In genomic region chr16:48347980-48348379, GRCh38 we compare ENCODE assay signal across 25 cellular contexts. TPM values are rescaled to one million over a fixed set of nuclear protein-coding genes. Genes with fewer than 3 reads are reported as not detected.
DNase-seq lines count a peak whose midpoint lies in the region; ATAC-seq, FAIRE-seq and TF ChIP-seq lines count a peak whose summit lies in the region.
"Had no signal": no experiment of that assay in that cellular context is flagged by ENCODE, and none has a peak within 500 bp of the region (broad histone marks: within the 10 kb centered on the region; RNA-seq: fewer than 3 reads in every experiment).

No MANE protein-coding gene starts in this region.

- WGBS in GM23248 (ENCODE audit: low coverage in 1 of 2, low lambda C conversion rate in 2 of 2, missing lambda C conversion rate in 2 of 2), 2 experiments = 85 to 87% methylated on average over 4 of the region's 4 CpGs

- H3K4me2 ChIP-seq in GM23248 (ENCODE audit: unreplicated experiment) = no peak overlapping the region
- H3K4me2 ChIP-seq: hepatocyte had no signal

- H3K9ac ChIP-seq in GM23248 = no peak overlapping the region

- no peak for FAIRE-seq in H54 (lab: Jason Lieb, UNC)
- FAIRE-seq: GM18507 had no signal

- no peaks in the 10 kb centered on the region for H3K27me3 ChIP-seq in BE2C
- H3K27me3 ChIP-seq in WERI-Rb-1 (ENCODE audit: insufficient read depth, low read depth, severe bottlenecking) = no peaks in the 10 kb centered on the region
- no peaks in the 10 kb centered on the region for H3K27me3 ChIP-seq in GM23248 (replicated peaks; ENCODE audit: insufficient read depth)
- H3K27me3 ChIP-seq: brain microvascular endothelial cell, hepatocyte, stomach, upper lobe of right lung had no signal

- H3F3A ChIP-seq in GM23248 (ENCODE audit: insufficient read depth) = peaks cover 24% of the 10 kb centered on the region

- H3K27ac ChIP-seq in WERI-Rb-1 = no peak overlapping the region
- no peak overlapping the region for H3K27ac ChIP-seq in GM23248
- H3K27ac ChIP-seq: brain microvascular endothelial cell, hepatocyte, HL-60, stomach had no signal

- no peak overlapping the region for H2AFZ ChIP-seq in GM23248
- H2AFZ ChIP-seq: hepatocyte had no signal

- no peak for TF ChIP-seq POLR2A in H54 (IDR thresholded peaks at IDR 0.05; ENCODE audit: low read depth, low read length)

- DNase-seq in BE2C = peak; percentile 23
- DNase-seq in LHCN-M2 (ENCODE audit: low read depth) = peak; percentile 25
- peak; percentile 14 for DNase-seq in WERI-Rb-1
- DNase-seq in inferior parietal cortex (ENCODE audit: extremely low spot score) = peak; percentile 67
- DNase-seq in GM23248 = no peak
- DNase-seq in H54 (ENCODE audit: insufficient read length, low spot score) = no peak
- DNase-seq: activated CD4-positive, alpha-beta T cell treated with anti-CD3 and anti-CD28 coated beads, Interleukin-2, amount 10 ng/mL, durations not matched to agents 24 days and 14 days; activated CD8-positive, alpha-beta memory T cell treated with anti-CD3 and anti-CD28 coated beads, Interleukin-2, amount 10 ng/mL, durations not matched to agents 7 days and 5 days; activated naive CD8-positive, alpha-beta T cell treated with anti-CD3 and anti-CD28 coated beads for 36 hours; brain microvascular endothelial cell; dermis blood vessel endothelial cell; EL; NCI-H1436 treated with DMSO at 0.1 percent for 48 hours; NCI-H526; PC-3; SHP77 treated with DMSO at 0.1 percent for 48 hours; stimulated activated CD4-positive, alpha-beta T cell treated with anti-CD3 and anti-CD28 coated beads, Interleukin-12 subunit alpha, Interleukin-12 subunit beta, amount 100 ng/mL, for 4 hours; stomach; upper lobe of right lung had no signal

- in situ Hi-C loops in GM23248 (cut with MboI) = no loop called here

- H4K20me1 ChIP-seq in GM23248 (ENCODE audit: insufficient read depth) = no peaks in the 10 kb centered on the region

- H3K9me3 ChIP-seq in BE2C = no peaks in the 10 kb centered on the region
- no peaks in the 10 kb centered on the region for H3K9me3 ChIP-seq in WERI-Rb-1 (ENCODE audit: severe bottlenecking)
- no peaks in the 10 kb centered on the region for H3K9me3 ChIP-seq in GM23248 (ENCODE audit: low read depth)
- H3K9me3 ChIP-seq: stomach, upper lobe of right lung had no signal

- H3K9me2 ChIP-seq in GM23248 (ENCODE audit: insufficient read depth) = no peaks in the 10 kb centered on the region

- no peak for TF ChIP-seq CTCF in BE2C (IDR thresholded peaks at IDR 0.05; ENCODE audit: low read depth, low read length)
- TF ChIP-seq CTCF in WERI-Rb-1 (IDR thresholded peaks at IDR 0.05; ENCODE audit: low read depth, low read length) = no peak

- H3K36me3 ChIP-seq in BE2C = peaks cover 61% of the 10 kb centered on the region
- peaks cover 39% of the 10 kb centered on the region for H3K36me3 ChIP-seq in WERI-Rb-1
- peaks cover 16% of the 10 kb centered on the region for H3K36me3 ChIP-seq in GM23248 (ENCODE audit: low read depth)

- ATAC-seq in GM21619 (IDR thresholded peaks at IDR 0.05; ENCODE audit: unreplicated experiment) (no peak), HG02884 (IDR thresholded peaks at IDR 0.05; ENCODE audit: unreplicated experiment) (no peak)
- ATAC-seq: activated CD8-positive, alpha-beta memory T cell treated with anti-CD3 and anti-CD28 coated beads, Interleukin-2, amount 10 ng/mL, durations not matched to agents 7 days and 5 days; activated T-helper 17 cell treated with anti-CD3 and anti-CD28 coated beads, Interleukin-2, amount 50 U/mL, for 72 hours; PC-3 had no signal

- H3K4me1 ChIP-seq in BE2C = no peaks in the 10 kb centered on the region
- no peaks in the 10 kb centered on the region for H3K4me1 ChIP-seq in GM23248 (ENCODE audit: insufficient read depth)
- H3K4me1 ChIP-seq: stomach had no signal

- H3K79me2 ChIP-seq in GM23248 (ENCODE audit: insufficient read depth) = no peaks in the 10 kb centered on the region

- no peak overlapping the region for H3K4me3 ChIP-seq in BE2C (ENCODE audit: low read depth, low read length)
- H3K4me3 ChIP-seq in WERI-Rb-1 (ENCODE audit: low read depth, low read length) = no peak overlapping the region
- no peak overlapping the region for H3K4me3 ChIP-seq in GM23248
- H3K4me3 ChIP-seq: hepatocyte, stomach, upper lobe of right lung had no signal

RNA-seq across cellular contexts. Expression of gene SIAH1, which starts 37.2 kb away (rescaled TPM):
- polyA plus RNA-seq in BE2C (2012; ENCODE audit: insufficient read depth, insufficient read length, low read depth) = 43.0 TPM
- total RNA-seq in LHCN-M2 (2014; rRNA removed) = 14.6 and 17.3 TPM in 2 replicates
- polyA plus RNA-seq in LHCN-M2 (2012) = 7.7 TPM
- 24.4 and 24.9 TPM in 2 replicates for total RNA-seq in GM23248 (2014; rRNA removed; shearing (Covaris generic))
- polyA plus RNA-seq in GM23248 (2016; fragmentation: Nextera tagmentation; extraction: Ambion mirVana) = 29.9 and 31.0 TPM in 2 replicates

Comparison
In these comparisons a context has a peak if more than half of its experiments do, and no peak if none do; other contexts are left out.
1. DNase-seq: peak in BE2C (single experiment), LHCN-M2 (single experiment), WERI-Rb-1 (single experiment) and inferior parietal cortex (single experiment); none in GM23248 (single experiment) and H54 (single experiment).